Comparison of ENCODE assay signal across 7 cellular contexts in genomic region chr3:4584537-4585249, GRCh38.
DNase-seq lines count a peak whose midpoint lies in the region; ATAC-seq lines count a peak whose summit lies in the region.

No MANE protein-coding gene starts in this region.

- no peaks in the 10 kb centered on the region for H3K9me3 Mint-ChIP-seq in activated T-cell treated with anti-CD3 and anti-CD28 coated beads, Interleukin-2, amount 50 U/mL, for 72 hours

- DNase-seq in activated T-cell treated with anti-CD3 and anti-CD28 coated beads, Interleukin-2, amount 50 U/mL, for 72 hours: peak; percentile 27 to 35
- peak; percentile 25 for DNase-seq in hepatic stellate cell (ENCODE audit: low spot score)
- DNase-seq in stimulated activated naive CD8-positive, alpha-beta T cell treated with anti-CD3 and anti-CD28 coated beads, Interleukin-15, Interleukin-2, amounts not matched to agents 100 U/mL and 50 U/mL, for 24 hours: peak; percentile 25
- DNase-seq in NCI-H1105 (lab: John Stamatoyannopoulos, UW): no peak
- DNase-seq in cerebellar nuclear complex (lab: John Stamatoyannopoulos, UW): no peak

- H3K4me3 Mint-ChIP-seq in activated T-cell treated with anti-CD3 and anti-CD28 coated beads, Interleukin-2, amount 50 U/mL, for 72 hours: peak overlapping the region; percentile 76 to 78

- H3K36me3 Mint-ChIP-seq in activated T-cell treated with anti-CD3 and anti-CD28 coated beads, Interleukin-2, amount 50 U/mL, for 72 hours (ENCODE audit: insufficient read depth in 2 of 2): no peaks in the 10 kb centered on the region

- H3K27me3 Mint-ChIP-seq in activated T-cell treated with anti-CD3 and anti-CD28 coated beads, Interleukin-2, amount 50 U/mL, for 72 hours (ENCODE audit: low read depth): no peaks in the 10 kb centered on the region

- ATAC-seq in GM18517 (IDR thresholded peaks at IDR 0.05; ENCODE audit: unreplicated experiment) (peak; percentile 45), HG03064 (IDR thresholded peaks at IDR 0.05; ENCODE audit: low read depth, unreplicated experiment) (peak; percentile 47)
- ATAC-seq in activated T-cell treated with anti-CD3 and anti-CD28 coated beads, Interleukin-2, amount 50 U/mL, for 72 hours (replicated peaks in 1 of 2): peak; percentile 67 to 70
- peak; percentile 67 for ATAC-seq in stimulated activated naive CD8-positive, alpha-beta T cell treated with anti-CD3 and anti-CD28 coated beads, Interleukin-15, Interleukin-2, amounts not matched to agents 100 U/mL and 50 U/mL, for 24 hours

- peaks cover 71% of the 10 kb centered on the region for H3K4me1 Mint-ChIP-seq in activated T-cell treated with anti-CD3 and anti-CD28 coated beads, Interleukin-2, amount 50 U/mL, for 72 hours (ENCODE audit: low read depth)

- peak overlapping the region; percentile 21 for H3K27ac Mint-ChIP-seq in activated T-cell treated with anti-CD3 and anti-CD28 coated beads, Interleukin-2, amount 50 U/mL, for 72 hours

Comparison
In these comparisons a context has a peak if more than half of its experiments do, and no peak if none do; other contexts are left out.
1. DNase-seq: peak in activated T-cell treated with anti-CD3 and anti-CD28 coated beads, Interleukin-2, amount 50 U/mL, for 72 hours (2 of 2), hepatic stellate cell (single experiment) and stimulated activated naive CD8-positive, alpha-beta T cell treated with anti-CD3 and anti-CD28 coated beads, Interleukin-15, Interleukin-2, amounts not matched to agents 100 U/mL and 50 U/mL, for 24 hours (single experiment); none in NCI-H1105 (single experiment) and cerebellar nuclear complex (0 of 2).
2. Peak in every context shown above with its lines, with median percentiles within 50 percentile points of each other: ATAC-seq.